11 cellular contexts compared by ENCODE assay signal in the genomic region with DNA sequence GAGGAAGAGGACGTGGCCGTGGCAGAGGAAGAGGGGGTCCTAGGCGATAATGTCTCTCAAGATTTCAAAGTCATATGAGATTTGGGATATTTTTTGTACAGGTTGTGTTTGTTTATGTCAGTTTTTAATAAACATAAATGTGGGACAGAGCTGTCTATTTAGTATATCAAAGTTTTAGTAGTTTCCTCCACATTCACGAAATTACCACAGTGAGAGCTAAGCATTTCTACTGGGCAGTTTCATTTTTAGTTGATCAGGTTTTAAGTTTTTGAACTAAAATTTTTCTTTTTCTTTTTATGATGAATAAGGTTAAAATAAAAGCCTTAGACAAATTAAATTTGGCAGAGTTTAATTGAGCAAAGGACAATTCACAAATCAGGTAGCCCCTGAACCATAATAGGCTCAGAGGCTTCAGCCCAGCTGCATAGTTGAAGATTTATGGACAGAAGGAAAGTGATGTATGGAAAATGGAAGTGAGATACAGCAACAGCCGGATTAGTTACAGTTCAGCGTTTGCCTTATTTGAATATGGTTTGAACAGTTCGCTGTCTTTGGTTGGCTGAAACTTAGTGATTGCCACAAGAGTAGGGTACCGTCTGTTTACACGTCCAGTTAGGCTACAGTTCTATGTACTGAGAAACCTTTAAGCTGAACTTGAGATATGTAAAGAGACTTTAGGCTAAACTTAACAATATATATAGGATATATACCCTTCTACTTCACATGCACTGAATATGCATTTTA. TPM values are rescaled to one million over a fixed set of nuclear protein-coding genes. Genes with fewer than 3 reads are reported as not detected.
DNase-seq lines count a peak whose midpoint lies in the region; ATAC-seq and TF ChIP-seq lines count a peak whose summit lies in the region.
"Had no signal": no experiment of that assay in that cellular context is flagged by ENCODE, and none has a peak within 500 bp of the region (broad histone marks: within the 10 kb centered on the region; RNA-seq: fewer than 3 reads in every experiment).

No MANE protein-coding gene starts in this region.

- H3K36me3 ChIP-seq in breast epithelium: no peaks in the 10 kb centered on the region

- peaks cover 74% of the 10 kb centered on the region for H3K36me3 Mint-ChIP-seq in activated T-helper 2 cell treated with anti-CD3 and anti-CD28 coated beads, Interferon-gamma antibody, Interleukin-2, Interleukin-4, amounts not matched to agents 10 μg/mL and 5 μg/mL and 100 μg/mL, durations not matched to agents 14 hours and 24 hours and 36 hours (ENCODE audit: low read depth)

- H3K27me3 ChIP-seq in breast epithelium: no peaks in the 10 kb centered on the region
- H3K27me3 ChIP-seq: brain microvascular endothelial cell had no signal

- peak overlapping the region; percentile 6 for H3K27ac Mint-ChIP-seq in activated T-helper 2 cell treated with anti-CD3 and anti-CD28 coated beads, Interferon-gamma antibody, Interleukin-2, Interleukin-4, amounts not matched to agents 10 μg/mL and 5 μg/mL and 100 μg/mL, durations not matched to agents 14 hours and 24 hours and 36 hours

- no peak overlapping the region for H3K4me3 ChIP-seq in breast epithelium

- in situ Hi-C loops in GM13977 (cut with MboI; ENCODE audit: low pct_unique_long_range_greater_than_20kb, low sequenced_read_pairs, unreplicated experiment): no loop called here

- H3K9me3 ChIP-seq in breast epithelium: no peaks in the 10 kb centered on the region

- H3K27me3 Mint-ChIP-seq in activated T-helper 2 cell treated with anti-CD3 and anti-CD28 coated beads, Interferon-gamma antibody, Interleukin-2, Interleukin-4, amounts not matched to agents 10 μg/mL and 5 μg/mL and 100 μg/mL, durations not matched to agents 14 hours and 24 hours and 36 hours (ENCODE audit: low read depth): no peaks in the 10 kb centered on the region
- H3K27me3 Mint-ChIP-seq: naive B cell had no signal

- H3K4me3 Mint-ChIP-seq in activated T-helper 2 cell treated with anti-CD3 and anti-CD28 coated beads, Interferon-gamma antibody, Interleukin-2, Interleukin-4, amounts not matched to agents 10 μg/mL and 5 μg/mL and 100 μg/mL, durations not matched to agents 14 hours and 24 hours and 36 hours (ENCODE audit: low read depth): no peak overlapping the region

- H3K4me1 ChIP-seq in breast epithelium: no peaks in the 10 kb centered on the region

- peak; percentile 21 for DNase-seq in GM13977 (ENCODE audit: low spot score)
- no peak for DNase-seq in activated T-helper 2 cell treated with anti-CD3 and anti-CD28 coated beads, Interferon-gamma antibody, Interleukin-2, Interleukin-4, amounts not matched to agents 10 μg/mL and 5 μg/mL and 100 μg/mL, durations not matched to agents 14 hours and 24 hours and 36 hours (ENCODE audit: low spot score)
- no peak for DNase-seq in cardiac septum (ENCODE audit: low spot score)
- no peak for DNase-seq in left cardiac atrium
- DNase-seq in NCI-H1105 (lab: John Stamatoyannopoulos, UW): no peak
- DNase-seq in breast epithelium (ENCODE audit: low spot score in 2 of 2): no peak
- DNase-seq: brain microvascular endothelial cell, glutamatergic neuron, naive B cell had no signal

- no peaks in the 10 kb centered on the region for H3K9me3 Mint-ChIP-seq in activated T-helper 2 cell treated with anti-CD3 and anti-CD28 coated beads, Interferon-gamma antibody, Interleukin-2, Interleukin-4, amounts not matched to agents 10 μg/mL and 5 μg/mL and 100 μg/mL, durations not matched to agents 14 hours and 24 hours and 36 hours
- H3K9me3 Mint-ChIP-seq: naive B cell had no signal

- TF ChIP-seq CTCF in GM13977 (IDR thresholded peaks at IDR 0.05; ENCODE audit: extremely low read depth, insufficient read depth, missing control alignments) (no peak), breast epithelium (IDR thresholded peaks at IDR 0.05) (no peak)

- intact Hi-C loops in activated T-helper 2 cell treated with anti-CD3 and anti-CD28 coated beads, Interferon-gamma antibody, Interleukin-2, Interleukin-4, amounts not matched to agents 10 μg/mL and 5 μg/mL and 100 μg/mL, durations not matched to agents 14 hours and 24 hours and 36 hours (cut with micrococcal nuclease): no loop called here
- intact Hi-C loops in cardiac septum (cut with DNase I) (no loop called here), left cardiac atrium (cut with DNase I) (no loop called here), breast epithelium (cut with DNase I; ENCODE audit: low total_unique reads) (no loop called here)

- TF ChIP-seq POLR2A in breast epithelium (IDR thresholded peaks at IDR 0.05): no peak

- no peak overlapping the region for H3K27ac ChIP-seq in breast epithelium
- H3K27ac ChIP-seq: brain microvascular endothelial cell had no signal

- H3K4me1 Mint-ChIP-seq in activated T-helper 2 cell treated with anti-CD3 and anti-CD28 coated beads, Interferon-gamma antibody, Interleukin-2, Interleukin-4, amounts not matched to agents 10 μg/mL and 5 μg/mL and 100 μg/mL, durations not matched to agents 14 hours and 24 hours and 36 hours (ENCODE audit: low read depth): peaks cover 16% of the 10 kb centered on the region

- peak; percentile 88 for ATAC-seq in GM19455 (IDR thresholded peaks at IDR 0.05; ENCODE audit: unreplicated experiment)
- peak; percentile 96 for ATAC-seq in HG03045 (IDR thresholded peaks at IDR 0.05; ENCODE audit: unreplicated experiment)
- no peak for ATAC-seq in left cardiac atrium

RNA-seq across cellular contexts. Expression of gene SNRPD1, which starts 17.1 kb away (rescaled TPM):
- total RNA-seq in activated T-helper 2 cell treated with anti-CD3 and anti-CD28 coated beads, Interferon-gamma antibody, Interleukin-2, Interleukin-4, amounts not matched to agents 10 μg/mL and 5 μg/mL and 100 μg/mL, durations not matched to agents 14 hours and 24 hours and 36 hours: 164 TPM in 2 replicates
- 24.0 TPM for total RNA-seq in cardiac septum
- total RNA-seq in left cardiac atrium: 10 to 100 TPM; 21.2 to 36.9 TPM
- 10 to 100 TPM in 2 of 3 donors, 1 to 10 TPM in 1; 6.7 to 11.8 (median 10.4) TPM for total RNA-seq in breast epithelium

RNA-seq across cellular contexts. Expression of gene ESCO1, which starts 28.8 kb away (rescaled TPM):
- 20.5 and 21.4 TPM in 2 replicates for total RNA-seq in activated T-helper 2 cell treated with anti-CD3 and anti-CD28 coated beads, Interferon-gamma antibody, Interleukin-2, Interleukin-4, amounts not matched to agents 10 μg/mL and 5 μg/mL and 100 μg/mL, durations not matched to agents 14 hours and 24 hours and 36 hours
- 9.4 TPM for total RNA-seq in cardiac septum
- 10 to 100 TPM in 1 of 2 donors, 1 to 10 TPM in 1; 8.6 to 11.7 TPM for total RNA-seq in left cardiac atrium
- 10 to 100 TPM; 14.2 to 28.2 (median 18.4) TPM for total RNA-seq in breast epithelium

Comparison
In these comparisons a context has a peak if more than half of its experiments do, and no peak if none do; other contexts are left out.
1. ATAC-seq: peak in GM19455 (single experiment) and HG03045 (single experiment); none in left cardiac atrium (0 of 2).